In genomic region chr1:205907794-205908193, GRCh38 we compare ENCODE assay signal across 10 cellular contexts. TPM values are rescaled to one million over a fixed set of nuclear protein-coding genes. Genes with fewer than 3 reads are reported as not detected.
DNase-seq lines count a peak whose midpoint lies in the region; ATAC-seq, FAIRE-seq and TF ChIP-seq lines count a peak whose summit lies in the region.
"Had no signal": no experiment of that assay in that cellular context is flagged by ENCODE, and none has a peak within 500 bp of the region (broad histone marks: within the 10 kb centered on the region; RNA-seq: fewer than 3 reads in every experiment).

No MANE protein-coding gene starts in this region.

- H3K27ac Mint-ChIP-seq in T-cell: no peak overlapping the region
- H3K27ac Mint-ChIP-seq: naive thymus-derived CD8-positive, alpha-beta T cell had no signal

- H4K8ac ChIP-seq in IMR-90 (ENCODE audit: low read depth in 2 of 2, low read length in 2 of 2): peak overlapping the region in 1 of 2 experiments; percentile 54; a peak in 1 of 4 replicates

- intact Hi-C loops in IMR-90 (cut with micrococcal nuclease) (loop anchor here (2.0 to 5.0 kb wide), 4 partner anchors 95 to 315 kb away; partner anchors contain the start of gene SLC41A1), HepG2 (cut with micrococcal nuclease; ENCODE audit: unreplicated experiment) (loop anchor here (1.0 kb wide), 1 partner anchor 116 kb away; no protein-coding TSS in a partner anchor)

- peak; percentile 88 for ATAC-seq in IMR-90 (ENCODE audit: low read depth)
- ATAC-seq in HepG2: peak; percentile 79
- ATAC-seq in GM21360 (IDR thresholded peaks at IDR 0.05; ENCODE audit: unreplicated experiment): no peak
- ATAC-seq in T-cell (replicated peaks in 1 of 4): no peak
- ATAC-seq: naive thymus-derived CD8-positive, alpha-beta T cell had no signal

- H3K27me3 Mint-ChIP-seq in T-cell: peaks cover 0 to 5% of the 10 kb centered on the region in 2 donors

- TF ChIP-seq CTCF in BJ (IDR thresholded peaks at IDR 0.05; ENCODE audit: insufficient read depth, low read depth, low read length) (peak; percentile 76), IMR-90 (conservative IDR thresholded peaks at IDR 0.05; ENCODE audit: low read depth, low read length) (peak; percentile 64), brain microvascular endothelial cell (IDR thresholded peaks at IDR 0.05; ENCODE audit: low read depth, low read length, missing control alignments) (peak; percentile 83), HepG2 (CRISPR knock-in tag; IDR thresholded peaks at IDR 0.05) (peak; percentile 63)

- peak; percentile 4 for FAIRE-seq in HepG2 (lab: Jason Lieb, UNC)

- H3K4ac ChIP-seq in IMR-90 (ENCODE audit: low read depth, low read length): 0 out of 2 replicates have a peak overlapping the region, but pooled peaks have one; percentile 14

- TF ChIP-seq RAD21 in IMR-90 (IDR thresholded peaks at IDR 0.05; ENCODE audit: low read length) (peak; percentile 63), HepG2 (CRISPR knock-in tag; IDR thresholded peaks at IDR 0.05) (0 out of 2 replicates have a peak, but pooled peaks have one; percentile 39)

- peak overlapping the region; percentile 57; the same call in 1 of the 2 replicates for H2BK20ac ChIP-seq in IMR-90 (ENCODE audit: low read depth, low read length)

- peak overlapping the region; percentile 25 for H2BK120ac ChIP-seq in IMR-90 (ENCODE audit: low read depth, low read length)

- WGBS in IMR-90 (ENCODE audit: extremely low coverage in 2 of 2, insufficient read length in 1 of 2), 2 experiments: no CpG with 5 or more reads among the region's 2 CpGs
- WGBS in HepG2 (ENCODE audit: low lambda C conversion rate): 1% methylated on average over 2 of the region's 2 CpGs

- H3K79me1 ChIP-seq in IMR-90 (ENCODE audit: low read depth in 1 of 2, low read length in 2 of 2): no peaks in the 10 kb centered on the region

- H3K14ac ChIP-seq in IMR-90 (replicated peaks; ENCODE audit: low read depth, low read length): no peak overlapping the region

- H3K4me2 ChIP-seq in IMR-90 (ENCODE audit: low read depth, low read length): no peak overlapping the region
- no peak overlapping the region for H3K4me2 ChIP-seq in HepG2 (ENCODE audit: low read depth, low read length)

- no peaks in the 10 kb centered on the region for H3K79me2 ChIP-seq in HepG2 (ENCODE audit: insufficient read depth, low read length)

- no peak overlapping the region for H2BK5ac ChIP-seq in IMR-90 (ENCODE audit: low read depth, low read length, poor library complexity, severe bottlenecking)

- POLR2A ChIA-PET in BJ (lab: Charles Lee): no interaction called here
- POLR2A ChIA-PET in IMR-90 (lab: Charles Lee; ENCODE audit: unreplicated experiment): no interaction called here
- POLR2A ChIA-PET in HepG2 (lab: Yijun Ruan, JAX): no interaction called here
- POLR2A ChIA-PET in T-cell (lab: Charles Lee): interaction anchor here in 1 of 2 donors (0.6 kb wide), 1 partner anchor 13 kb away, joined by 3 read pairs; no protein-coding TSS in a partner anchor

- H3K56ac ChIP-seq in IMR-90 (ENCODE audit: extremely low read depth, insufficient read depth, low read length): no peak overlapping the region

- no peak for DNase-seq in BJ (ENCODE audit: low read depth)
- DNase-seq in IMR-90: peak; percentile 49
- DNase-seq in brain microvascular endothelial cell: peak; percentile 25
- no peak for DNase-seq in HepG2 (ENCODE audit: low spot score)
- no peak for DNase-seq in cerebellar cortex (ENCODE audit: low spot score)
- DNase-seq in T-cell: no peak
- no peak for DNase-seq in NCI-H187 (lab: John Stamatoyannopoulos, UW)
- DNase-seq: naive thymus-derived CD8-positive, alpha-beta T cell had no signal

- H3K23ac ChIP-seq in IMR-90 (ENCODE audit: low read depth, low read length): no peak overlapping the region

- no peak overlapping the region for H3K4me3 Mint-ChIP-seq in T-cell
- H3K4me3 Mint-ChIP-seq: naive thymus-derived CD8-positive, alpha-beta T cell had no signal

- H3K18ac ChIP-seq in IMR-90 (ENCODE audit: low read depth, low read length): no peak overlapping the region

- dilution Hi-C loops in IMR-90 (cut with HindIII; ENCODE audit: low sequenced_read_pairs, unreplicated experiment): no loop called here

- H3K4me1 ChIP-seq in IMR-90 (ENCODE audit: control insufficient read depth, insufficient read depth, low read length) (no peaks in the 10 kb centered on the region), HepG2 (ENCODE audit: insufficient read depth, low read length) (no peaks in the 10 kb centered on the region)

- H3K4me1 Mint-ChIP-seq in T-cell: no peaks in the 10 kb centered on the region
- H3K4me1 Mint-ChIP-seq: naive thymus-derived CD8-positive, alpha-beta T cell had no signal

- TF ChIP-seq EP300 in HepG2 (IDR thresholded peaks at IDR 0.05; ENCODE audit: low read depth in 2 of 2, low read length in 2 of 2) (no peak), HepG2 (CRISPR knock-in tag; IDR thresholded peaks at IDR 0.05; ENCODE audit: borderline replicate concordance) (no peak)

- no peaks in the 10 kb centered on the region for H3K36me3 Mint-ChIP-seq in T-cell

- H4K5ac ChIP-seq in IMR-90 (ENCODE audit: low read depth, low read length): no peak overlapping the region

- no peak overlapping the region for H2AK5ac ChIP-seq in IMR-90 (ENCODE audit: low read depth, low read length)

- peak overlapping the region; percentile 25; the same call in 1 of the 2 replicates for H4K91ac ChIP-seq in IMR-90 (ENCODE audit: insufficient read depth, low read depth, low read length)

- CTCF ChIA-PET in BJ (lab: Yijun Ruan, JAX) (interaction anchor here (0.9 to 3.7 kb wide), 17 partner anchors 10 to 316 kb away, joined by 3 to 61 read pairs (median 5); no protein-coding TSS in a partner anchor), IMR-90 (lab: Yijun Ruan, JAX) (interaction anchor here (0.6 to 2.0 kb wide), 7 partner anchors 16 to 249 kb away, joined by 3 to 7 read pairs (median 4); no protein-coding TSS in a partner anchor), HepG2 (lab: Yijun Ruan, JAX; ENCODE audit: low intra/inter-chr PET ratio, low total read pairs) (interaction anchor here (0.7 to 2.2 kb wide), 3 partner anchors 113 to 249 kb away, joined by 3 to 37 read pairs (median 4); no protein-coding TSS in a partner anchor), T-cell (lab: Charles Lee) (no interaction called here)

- in situ Hi-C loops in IMR-90 (cut with MboI; ENCODE audit: low sequenced_read_pairs): loop anchor here (25.0 kb wide), 1 partner anchor 245 kb away; no protein-coding TSS in a partner anchor
- in situ Hi-C loops in brain microvascular endothelial cell (cut with HindIII; ENCODE audit: low pct_ligation_motif_present, low sequenced_read_pairs): loop anchor here (25.0 kb wide), 1 partner anchor 205 kb away; the partner anchor contains the start of gene AVPR1B
- in situ Hi-C loops in HepG2 (cut with HindIII; ENCODE audit: extremely low pct_ligation_motif_present, low pct_unique_long_range_greater_than_20kb): no loop called here

- H3K27me3 ChIP-seq in BJ (ENCODE audit: control insufficient read depth, insufficient read depth, low read length) (no peaks in the 10 kb centered on the region), IMR-90 (ENCODE audit: control insufficient read depth, insufficient read depth, low read length) (peaks cover 11% of the 10 kb centered on the region), brain microvascular endothelial cell (replicated peaks) (no peaks in the 10 kb centered on the region), HepG2 (ENCODE audit: control insufficient read depth in 1 of 2, insufficient read depth in 2 of 2, low read length in 2 of 2) (no peaks in the 10 kb centered on the region)

- BruUV-seq in IMR-90 (replicated peaks; lab: Mats Ljungman, UMichigan): no TSS peak
- no TSS peak for BruUV-seq in HepG2 (replicated peaks; lab: Mats Ljungman, UMichigan)

- no peak overlapping the region for H3K27ac ChIP-seq in IMR-90 (ENCODE audit: insufficient read depth, low read length)
- no peak overlapping the region for H3K27ac ChIP-seq in brain microvascular endothelial cell
- no peak overlapping the region for H3K27ac ChIP-seq in HepG2 (ENCODE audit: extremely low read length, insufficient read depth, low read length)

- TF ChIP-seq POLR2A in IMR-90 (IDR thresholded peaks at IDR 0.05; ENCODE audit: low read depth, low read length): no peak
- no peak for TF ChIP-seq POLR2A in HepG2 (IDR thresholded peaks at IDR 0.05; ENCODE audit: insufficient read depth in 1 of 2, low read depth in 2 of 2, low read length in 2 of 2)

- H3K9me3 ChIP-seq in IMR-90 (ENCODE audit: control insufficient read depth, insufficient read depth, low read length) (no peaks in the 10 kb centered on the region), HepG2 (ENCODE audit: low read length) (no peaks in the 10 kb centered on the region)

- H3K9me3 Mint-ChIP-seq in T-cell: no peaks in the 10 kb centered on the region

- H3K9ac ChIP-seq in IMR-90 (ENCODE audit: low read depth, low read length) (no peak overlapping the region), HepG2 (ENCODE audit: insufficient read depth, low read depth, low read length) (no peak overlapping the region)

- H2BK15ac ChIP-seq in IMR-90 (ENCODE audit: low read depth, low read length): no peak overlapping the region

- H2AFZ ChIP-seq in IMR-90 (replicated peaks; ENCODE audit: low read length, poor library complexity): no peak overlapping the region
- no peak overlapping the region for H2AFZ ChIP-seq in HepG2 (ENCODE audit: low read length)

- no peaks in the 10 kb centered on the region for H3K36me3 ChIP-seq in BJ (ENCODE audit: control insufficient read depth, insufficient read depth, low read length)
- H3K36me3 ChIP-seq in IMR-90 (ENCODE audit: control insufficient read depth, insufficient read depth, low read length): no peaks in the 10 kb centered on the region
- H3K36me3 ChIP-seq in brain microvascular endothelial cell (replicated peaks): no peaks in the 10 kb centered on the region
- H3K36me3 ChIP-seq in HepG2 (replicated peaks in 1 of 2; ENCODE audit: control insufficient read depth in 1 of 2, insufficient read depth in 2 of 2, low read length in 2 of 2): no peaks in the 10 kb centered on the region

- H3K4me3 ChIP-seq in BJ (ENCODE audit: low read depth, low read length) (no peak overlapping the region), IMR-90 (ENCODE audit: insufficient read depth, low read depth, low read length) (no peak overlapping the region), brain microvascular endothelial cell (ENCODE audit: low read depth, low read length) (no peak overlapping the region), HepG2 (replicated peaks in 1 of 3; ENCODE audit: insufficient read depth in 1 of 3, low read depth in 2 of 3, low read length in 3 of 3) (no peak overlapping the region)

- H4K20me1 ChIP-seq in IMR-90 (ENCODE audit: insufficient read depth, low read length): no peaks in the 10 kb centered on the region; the same call in 1 of the 2 replicates
- H4K20me1 ChIP-seq in HepG2 (ENCODE audit: insufficient read depth, low read length): no peaks in the 10 kb centered on the region

- H2AK9ac ChIP-seq in IMR-90 (replicated peaks; ENCODE audit: low read depth, low read length, poor library complexity): no peak overlapping the region

- no peaks in the 10 kb centered on the region for H3K9me1 ChIP-seq in IMR-90 (ENCODE audit: insufficient read depth, low read length)

RNA-seq across cellular contexts. Expression of gene SLC26A9, which starts 35.5 kb away (rescaled TPM):
- polyA plus RNA-seq in BJ (2011; rRNA removed) (not detected in 2 replicates), IMR-90 (2012; rRNA removed) (not detected in 2 replicates), HepG2 (2011; rRNA removed) (0.03 and 0.11 TPM in 2 replicates)
- polyA minus RNA-seq in BJ (2011; rRNA and poly(A)+ RNA removed): not detected in 2 replicates
- total RNA-seq in IMR-90 (2012; rRNA removed) (under 0.01 TPM in 1 of 2 replicates, not detected in the other), HepG2 (2016; rRNA removed; fragmentation: Illumina TruSeq; extraction: Trizol) (0.04 and 0.15 TPM in 2 replicates), T-cell (under 1 TPM in 1 of 5 donors, not detected in 4; 0.06 TPM)
- not detected in 2 replicates for polyA plus RNA-seq in IMR-90 (2012; cell fraction: cytosol; rRNA removed)
- polyA plus RNA-seq in IMR-90 (2012; cell fraction: nucleus; rRNA removed; ENCODE audit: low replicate concordance): 0.01 and 0.03 TPM in 2 replicates
- not detected in 2 replicates for total RNA-seq in HepG2 (2016; cell fraction: cytosol; rRNA removed; fragmentation: Illumina TruSeq; extraction: Trizol; ENCODE audit: low read depth)
- total RNA-seq in HepG2 (2016; cell fraction: insoluble cytoplasmic fraction; rRNA removed; fragmentation: Illumina TruSeq; extraction: Trizol): 0.04 TPM in 1 of 2 replicates, not detected in the other
- total RNA-seq in HepG2 (2016; cell fraction: membrane; rRNA removed; fragmentation: Illumina TruSeq; extraction: Trizol): 0.06 TPM in 1 of 2 replicates, not detected in the other
- total RNA-seq in HepG2 (2016; cell fraction: nucleus; rRNA removed; fragmentation: Illumina TruSeq; extraction: Trizol): 0.09 TPM in 1 of 2 replicates, not detected in the other
- 0.03 TPM in 2 replicates for polyA plus RNA-seq in HepG2 (2011; cell fraction: cytosol; rRNA removed)
- polyA plus RNA-seq in HepG2 (2011; cell fraction: nucleus; rRNA removed): 0.19 and 0.43 TPM in 2 replicates
- 0.04 TPM in 1 of 2 replicates, not detected in the other for polyA plus RNA-seq in HepG2 (2012)
- polyA plus RNA-seq in HepG2 (2016; cell fraction: cytosol; fragmentation: Illumina TruSeq; extraction: Trizol; ENCODE audit: low read depth): not detected in 2 replicates
- polyA plus RNA-seq in HepG2 (2016; cell fraction: insoluble cytoplasmic fraction; fragmentation: Illumina TruSeq; extraction: Trizol; ENCODE audit: low read depth): 0.09 TPM in 1 of 2 replicates, not detected in the other
- polyA plus RNA-seq in HepG2 (2016; cell fraction: membrane; fragmentation: Illumina TruSeq; extraction: Trizol; ENCODE audit: low read depth): 0.07 and 0.13 TPM in 2 replicates
- 0.40 and 0.41 TPM in 2 replicates for polyA plus RNA-seq in HepG2 (2016; cell fraction: nucleus; fragmentation: Illumina TruSeq; extraction: Trizol; ENCODE audit: insufficient read depth, low read depth)
- 0.02 and 0.09 TPM in 2 replicates for polyA minus RNA-seq in HepG2 (2011; rRNA and poly(A)+ RNA removed; ENCODE audit: low replicate concordance)
- not detected in 2 replicates for polyA minus RNA-seq in HepG2 (2011; cell fraction: cytosol; rRNA and poly(A)+ RNA removed)
- 0.39 TPM in 1 of 2 replicates, not detected in the other for polyA minus RNA-seq in HepG2 (2011; cell fraction: nucleus; rRNA and poly(A)+ RNA removed)
- total RNA-seq: naive thymus-derived CD8-positive, alpha-beta T cell; temporal lobe had no signal
- polyA plus RNA-seq: naive thymus-derived CD8-positive, alpha-beta T cell had no signal

RNA-seq across cellular contexts. Expression of gene PM20D1, which starts 57.9 kb away (rescaled TPM):
- polyA plus RNA-seq in BJ (2011; rRNA removed) (not detected in 2 replicates), IMR-90 (2012; rRNA removed) (0.04 TPM in 1 of 2 replicates, not detected in the other), HepG2 (2011; rRNA removed) (not detected in 2 replicates)
- not detected in 2 replicates for polyA minus RNA-seq in BJ (2011; rRNA and poly(A)+ RNA removed)
- total RNA-seq in IMR-90 (2012; rRNA removed) (not detected in 2 replicates), HepG2 (2016; rRNA removed; fragmentation: Illumina TruSeq; extraction: Trizol) (not detected in 2 replicates), T-cell (1 to 10 TPM in 4 of 5 donors, under 1 TPM in 1; 0.93 to 2.3 (median 1.3) TPM)
- not detected in 2 replicates for polyA plus RNA-seq in IMR-90 (2012; cell fraction: cytosol; rRNA removed)
- polyA plus RNA-seq in IMR-90 (2012; cell fraction: nucleus; rRNA removed; ENCODE audit: low replicate concordance): 0.02 TPM in 1 of 2 replicates, not detected in the other
- not detected in 2 replicates for total RNA-seq in HepG2 (2016; cell fraction: cytosol; rRNA removed; fragmentation: Illumina TruSeq; extraction: Trizol; ENCODE audit: low read depth)
- total RNA-seq in HepG2 (2016; cell fraction: insoluble cytoplasmic fraction; rRNA removed; fragmentation: Illumina TruSeq; extraction: Trizol): not detected in 2 replicates
- not detected in 2 replicates for total RNA-seq in HepG2 (2016; cell fraction: membrane; rRNA removed; fragmentation: Illumina TruSeq; extraction: Trizol)
- total RNA-seq in HepG2 (2016; cell fraction: nucleus; rRNA removed; fragmentation: Illumina TruSeq; extraction: Trizol): not detected in 2 replicates
- not detected in 2 replicates for polyA plus RNA-seq in HepG2 (2011; cell fraction: cytosol; rRNA removed)
- polyA plus RNA-seq in HepG2 (2011; cell fraction: nucleus; rRNA removed): not detected in 2 replicates
- not detected in 2 replicates for polyA plus RNA-seq in HepG2 (2012)
- polyA plus RNA-seq in HepG2 (2016; cell fraction: cytosol; fragmentation: Illumina TruSeq; extraction: Trizol; ENCODE audit: low read depth): not detected in 2 replicates
- not detected in 2 replicates for polyA plus RNA-seq in HepG2 (2016; cell fraction: insoluble cytoplasmic fraction; fragmentation: Illumina TruSeq; extraction: Trizol; ENCODE audit: low read depth)
- polyA plus RNA-seq in HepG2 (2016; cell fraction: membrane; fragmentation: Illumina TruSeq; extraction: Trizol; ENCODE audit: low read depth): not detected in 2 replicates
- not detected in 2 replicates for polyA plus RNA-seq in HepG2 (2016; cell fraction: nucleus; fragmentation: Illumina TruSeq; extraction: Trizol; ENCODE audit: insufficient read depth, low read depth)
- polyA minus RNA-seq in HepG2 (2011; rRNA and poly(A)+ RNA removed; ENCODE audit: low replicate concordance): not detected in 2 replicates
- polyA minus RNA-seq in HepG2 (2011; cell fraction: cytosol; rRNA and poly(A)+ RNA removed): not detected in 2 replicates
- polyA minus RNA-seq in HepG2 (2011; cell fraction: nucleus; rRNA and poly(A)+ RNA removed): not detected in 2 replicates

Comparison
In these comparisons a context has a peak if more than half of its experiments do, and no peak if none do; other contexts are left out.
1. DNase-seq: peak in IMR-90 (single experiment) and brain microvascular endothelial cell (single experiment); none in BJ (single experiment), HepG2 (single experiment), cerebellar cortex (single experiment), T-cell (0 of 34) and NCI-H187 (0 of 2).
2. ATAC-seq: peak in IMR-90 (single experiment) and HepG2 (single experiment); none in GM21360 (single experiment) and T-cell (0 of 4).
3. CTCF ChIA-PET loops: an anchor here in BJ (0.9 to 3.7 kb wide), IMR-90 (0.6 to 2.0 kb wide) and HepG2 (0.7 to 2.2 kb wide); none called in T-cell.
4. Peak in every context shown above with its lines, with median percentiles within 50 percentile points of each other: CTCF ChIP-seq.